In the genomic region with DNA sequence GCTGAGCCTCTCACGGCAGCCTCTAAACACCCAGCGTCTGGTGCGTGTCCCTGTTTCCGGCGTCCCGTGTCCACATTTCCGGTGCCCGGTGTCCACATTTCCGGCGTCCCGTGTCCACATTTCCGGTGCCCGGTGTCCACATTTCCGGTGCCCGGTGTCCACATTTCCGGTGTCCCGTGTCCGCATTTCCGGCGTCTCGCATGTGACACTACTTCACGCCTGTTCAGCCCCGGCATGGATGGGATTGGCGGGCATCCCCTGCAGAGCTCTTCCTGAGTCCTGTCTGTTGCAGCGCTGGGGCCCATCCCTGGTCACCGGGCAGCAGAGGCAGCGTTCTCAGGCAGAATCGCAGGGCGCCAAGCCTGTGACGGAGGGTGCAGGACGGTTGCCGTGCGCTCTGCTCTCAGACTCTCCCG, we compare ENCODE assay signal across 26 cellular contexts. TPM values are rescaled to one million over a fixed set of nuclear protein-coding genes. Genes with fewer than 3 reads are reported as not detected.
DNase-seq lines count a peak whose midpoint lies in the region; ATAC-seq, FAIRE-seq and TF ChIP-seq lines count a peak whose summit lies in the region.
"Had no signal": no experiment of that assay in that cellular context is flagged by ENCODE, and none has a peak within 500 bp of the region (broad histone marks: within the 10 kb centered on the region; RNA-seq: fewer than 3 reads in every experiment).

No MANE protein-coding gene starts in this region.

- TF ChIP-seq RAD21 in H1 (IDR thresholded peaks at IDR 0.05 in 1 of 2, conservative IDR thresholded peaks at IDR 0.05 in 1 of 2; ENCODE audit: low read depth in 2 of 2, low read length in 2 of 2) = no peak

- H4K91ac ChIP-seq in H1 (replicated peaks; ENCODE audit: insufficient read length, low read length) = no peak overlapping the region
- no peak overlapping the region for H4K91ac ChIP-seq in neuronal stem cell (ENCODE audit: low read depth, low read length, poor library complexity)

- H3K4me3 Mint-ChIP-seq in GM23338 = no peak overlapping the region
- H3K4me3 Mint-ChIP-seq: CD4-positive, alpha-beta T cell; CD8-positive, alpha-beta T cell had no signal

- POLR2A ChIA-PET in H1 (lab: Charles Lee; ENCODE audit: partially characterized antibody) = no interaction called here

- no peak overlapping the region for H3K56ac ChIP-seq in H1 (replicated peaks; ENCODE audit: insufficient read length, low read depth, low read length)

- H3K27me3 ChIP-seq in GM23338 (ENCODE audit: insufficient read depth) (no peaks in the 10 kb centered on the region), H1 (replicated peaks in 1 of 4; ENCODE audit: control insufficient read depth in 3 of 4, extremely low read depth in 1 of 4, insufficient read depth in 3 of 4, low read length in 3 of 4) (no peaks in the 10 kb centered on the region), neuronal stem cell (ENCODE audit: control insufficient read depth in 3 of 3, insufficient read depth in 3 of 3, low read depth in 1 of 3, low read length in 3 of 3) (no peaks in the 10 kb centered on the region)
- H3K27me3 ChIP-seq: BE2C; BLaER1 treated with 17β-estradiol and CSF1 and Interleukin-3, amounts not matched to agents 10 nM and 100 nM had no signal

- TF ChIP-seq CTCF in GM23338 (conservative IDR thresholded peaks at IDR 0.05; ENCODE audit: low read depth in 2 of 2) = no peak
- TF ChIP-seq CTCF in H1 (IDR thresholded peaks at IDR 0.05; ENCODE audit: control extremely low read depth in 1 of 3, insufficient read depth in 1 of 3, low read depth in 1 of 3, low read length in 3 of 3) = no peak

- H3K4me3 ChIP-seq in GM23338 = no peak overlapping the region
- no peak overlapping the region for H3K4me3 ChIP-seq in H1 (ENCODE audit: extremely low read depth in 1 of 4, insufficient read depth in 2 of 4, low read depth in 3 of 4, low read length in 4 of 4)
- no peak overlapping the region for H3K4me3 ChIP-seq in neuronal stem cell (ENCODE audit: low read length in 2 of 2)

- no peaks in the 10 kb centered on the region; the same call in 1 of the 2 replicates for H3K23me2 ChIP-seq in H1 (ENCODE audit: low read depth, low read length)

- H3K9me3 Mint-ChIP-seq in GM23338 = no peaks in the 10 kb centered on the region
- H3K9me3 Mint-ChIP-seq: CD4-positive, alpha-beta T cell; CD8-positive, alpha-beta T cell had no signal

- H3K36me3 ChIP-seq in GM23338 (ENCODE audit: insufficient read depth) = no peaks in the 10 kb centered on the region
- H3K36me3 ChIP-seq in H1 (ENCODE audit: control insufficient read depth in 2 of 4, insufficient read depth in 4 of 4, low read length in 3 of 4) = no peaks in the 10 kb centered on the region; a peak in 1 of 8 replicates
- H3K36me3 ChIP-seq in neuronal stem cell (replicated peaks in 1 of 2; ENCODE audit: control insufficient read depth in 2 of 2, insufficient read depth in 2 of 2, low read length in 2 of 2) = peaks cover 0 to 6% of the 10 kb centered on the region in 2 donors
- H3K36me3 ChIP-seq: BE2C; BLaER1 treated with 17β-estradiol and CSF1 and Interleukin-3, amounts not matched to agents 10 nM and 100 nM had no signal

- no peak overlapping the region for H4K5ac ChIP-seq in H1 (ENCODE audit: insufficient read length, low read depth, low read length)

- H2BK15ac ChIP-seq in H1 (ENCODE audit: low read length) (no peak overlapping the region), neuronal stem cell (ENCODE audit: low read length) (no peak overlapping the region)

- no peak overlapping the region for H3K4me2 ChIP-seq in GM23338
- H3K4me2 ChIP-seq in H1 (ENCODE audit: insufficient read depth in 1 of 2, low read depth in 2 of 2, low read length in 2 of 2) = no peak overlapping the region
- no peak overlapping the region for H3K4me2 ChIP-seq in neuronal stem cell (ENCODE audit: insufficient read depth, low read length, poor library complexity, severe bottlenecking)

- H3K36me3 Mint-ChIP-seq in GM23338 (ENCODE audit: low read depth) = no peaks in the 10 kb centered on the region
- H3K36me3 Mint-ChIP-seq: CD8-positive, alpha-beta T cell had no signal

- H3K4me1 ChIP-seq in GM23338 (ENCODE audit: insufficient read depth) = no peaks in the 10 kb centered on the region
- peaks cover 0 to 6% (median 1%) of the 10 kb centered on the region in 4 experiments; a peak in 2 of 7 replicates for H3K4me1 ChIP-seq in H1 (replicated peaks in 1 of 4; ENCODE audit: control insufficient read depth in 3 of 4, insufficient read depth in 4 of 4, low read length in 3 of 4)
- H3K4me1 ChIP-seq in neuronal stem cell (ENCODE audit: control insufficient read depth in 2 of 2, insufficient read depth in 1 of 2, low read depth in 1 of 2, low read length in 2 of 2) = peaks cover 0 to 12% of the 10 kb centered on the region in 2 donors
- H3K4me1 ChIP-seq: BE2C had no signal

- FAIRE-seq in H1 (lab: Jason Lieb, UNC) = no peak
- FAIRE-seq in urothelium cell line (lab: Jason Lieb, UNC) = no peak
- FAIRE-seq: A204.1, D721Med, G401.6, GM12891, GM19239 had no signal

- H3F3A ChIP-seq in GM23338 (replicated peaks; ENCODE audit: low read depth) = 0 out of 2 replicates have a peak, but pooled peaks cover 3% of the 10 kb centered on the region

- no peak for DNase-seq in GM23338 (ENCODE audit: low spot score)
- DNase-seq in H1 (ENCODE audit: low read depth in 1 of 2, low spot score in 2 of 2) = no peak
- no peak for DNase-seq in neuronal stem cell (ENCODE audit: low spot score)
- peak; percentile 35 for DNase-seq in urothelium cell line (ENCODE audit: low spot score)
- no peak for DNase-seq in left cardiac atrium
- no peak for DNase-seq in T-helper 2 cell
- DNase-seq: 8988T; ACHN; BE2C; Caco-2; Calu3; CD4-positive, alpha-beta T cell; CD8-positive, alpha-beta T cell; DMS79 treated with DMSO at 0.1 percent for 48 hours; GF-D8 had no signal

- H3K27me3 Mint-ChIP-seq in GM23338 (ENCODE audit: insufficient read depth, low read depth, poor library complexity) = peaks cover 12% of the 10 kb centered on the region

- H3K9me2 ChIP-seq in GM23338 (ENCODE audit: insufficient read depth) = no peaks in the 10 kb centered on the region

- H3K27ac ChIP-seq in GM23338 (ENCODE audit: low read depth) (no peak overlapping the region), H1 (ENCODE audit: low read depth, low read length) (no peak overlapping the region), neuronal stem cell (replicated peaks; ENCODE audit: low read length) (no peak overlapping the region)
- H3K27ac ChIP-seq: C4-2B had no signal

- no peaks in the 10 kb centered on the region for H3K79me2 ChIP-seq in GM23338 (replicated peaks; ENCODE audit: insufficient read depth)
- no peaks in the 10 kb centered on the region for H3K79me2 ChIP-seq in H1 (ENCODE audit: control insufficient read depth in 1 of 2, insufficient read depth in 2 of 2, low read length in 2 of 2)

- H3K23ac ChIP-seq in H1 (ENCODE audit: insufficient read length) = no peak overlapping the region
- H3K23ac ChIP-seq in neuronal stem cell (ENCODE audit: low read depth, low read length, poor library complexity) = peak overlapping the region; percentile 37

- H2BK120ac ChIP-seq in H1 (replicated peaks; ENCODE audit: low read depth, low read length) (no peak overlapping the region), neuronal stem cell (ENCODE audit: low read depth, low read length) (no peak overlapping the region)

- H2BK5ac ChIP-seq in H1 (ENCODE audit: low read depth, low read length) (no peak overlapping the region), neuronal stem cell (ENCODE audit: low read length) (no peak overlapping the region)

- H3K9ac ChIP-seq in H1 (replicated peaks in 1 of 4; ENCODE audit: extremely low read depth in 1 of 4, low read depth in 3 of 4, low read length in 3 of 4) = no peak overlapping the region
- no peak overlapping the region for H3K9ac ChIP-seq in neuronal stem cell (ENCODE audit: low read depth, low read length, poor library complexity)
- H3K9ac ChIP-seq: BLaER1 treated with 17β-estradiol and CSF1 and Interleukin-3, amounts not matched to agents 10 nM and 100 nM had no signal

- no peak overlapping the region for H2BK20ac ChIP-seq in H1 (ENCODE audit: low read length)

- WGBS in H1 (ENCODE audit: extremely low coverage in 1 of 2, insufficient coverage in 1 of 2, insufficient read length in 1 of 2, insufficient replicate concordance in 2 of 2, low coverage in 1 of 2, low lambda C conversion rate in 2 of 2, missing lambda C conversion rate in 1 of 2), 2 experiments = 87% methylated on average over 29 of the region's 34 CpGs; no CpG with 5 or more reads in 1 of the 2 experiments
- no CpG with 5 or more reads among the region's 34 CpGs for WGBS in neuronal stem cell (ENCODE audit: extremely low coverage in 2 of 2, insufficient read length in 2 of 2, insufficient replicate concordance in 1 of 2), 2 donors

- no peak for TF ChIP-seq EP300 in H1 (IDR thresholded peaks at IDR 0.05; ENCODE audit: borderline replicate concordance in 1 of 2, low read depth in 2 of 2, low read length in 2 of 2)

- ATAC-seq in GM23338 = no peak
- ATAC-seq in HG03520 (IDR thresholded peaks at IDR 0.05; ENCODE audit: unreplicated experiment) = no peak
- no peak for ATAC-seq in GM21737 (IDR thresholded peaks at IDR 0.05; ENCODE audit: unreplicated experiment)
- ATAC-seq in left cardiac atrium = no peak
- ATAC-seq: CD8-positive, alpha-beta T cell had no signal

- H4K8ac ChIP-seq in H1 (ENCODE audit: extremely low read depth, insufficient read depth, low read length) (peak overlapping the region; percentile 57; the same call in 1 of the 2 replicates), neuronal stem cell (ENCODE audit: low read depth, low read length) (no peak overlapping the region)

- H3K14ac ChIP-seq in H1 (ENCODE audit: insufficient read length) (no peak overlapping the region), neuronal stem cell (ENCODE audit: low read length) (no peak overlapping the region)

- H3K9me3 ChIP-seq in H1 (ENCODE audit: insufficient read depth in 2 of 2, low read depth in 1 of 2, low read length in 1 of 2) = no peaks in the 10 kb centered on the region
- peaks cover 0 to 6% of the 10 kb centered on the region in 2 donors for H3K9me3 ChIP-seq in neuronal stem cell (replicated peaks in 1 of 2; ENCODE audit: control insufficient read depth in 2 of 2, insufficient read depth in 1 of 2, low read depth in 1 of 2, low read length in 2 of 2)
- H3K9me3 ChIP-seq: BE2C, Caco-2 had no signal

- H3K4ac ChIP-seq in H1 (replicated peaks; ENCODE audit: insufficient read length, low read depth, low read length) = no peak overlapping the region
- no peak overlapping the region for H3K4ac ChIP-seq in neuronal stem cell (ENCODE audit: low read length)

- H3K79me1 ChIP-seq in H1 (ENCODE audit: low read depth, low read length) (no peaks in the 10 kb centered on the region), neuronal stem cell (ENCODE audit: low read depth, low read length) (peaks cover 5% of the 10 kb centered on the region)

- H2BK12ac ChIP-seq in H1 (ENCODE audit: low read depth, low read length) (no peak overlapping the region), neuronal stem cell (ENCODE audit: low read length) (peak overlapping the region; percentile 49)

- peak overlapping the region; percentile 80; the same call in 1 of the 2 replicates for H2AFZ ChIP-seq in GM23338
- no peak overlapping the region for H2AFZ ChIP-seq in H1 (ENCODE audit: low read length)
- H2AFZ ChIP-seq in neuronal stem cell (ENCODE audit: low read length) = peak overlapping the region; percentile 7

- H4K20me1 ChIP-seq in GM23338 (replicated peaks; ENCODE audit: insufficient read depth) = no peaks in the 10 kb centered on the region
- peaks cover 0 to 6% of the 10 kb centered on the region in 2 experiments for H4K20me1 ChIP-seq in H1 (replicated peaks in 1 of 2; ENCODE audit: control insufficient read depth in 1 of 2, insufficient read depth in 2 of 2, low read length in 2 of 2)
- H4K20me1 ChIP-seq: BLaER1 treated with 17β-estradiol and CSF1 and Interleukin-3, amounts not matched to agents 10 nM and 100 nM had no signal

- intact Hi-C loops in left cardiac atrium (cut with DNase I) = no loop called here

- no peak for TF ChIP-seq POLR2A in H1 (IDR thresholded peaks at IDR 0.05; ENCODE audit: control extremely low read depth in 1 of 2, low read depth in 2 of 2, low read length in 2 of 2)

- H3K4me1 Mint-ChIP-seq in GM23338 = peaks cover 7% of the 10 kb centered on the region

- H2AK5ac ChIP-seq in H1 (ENCODE audit: low read depth, low read length) (no peak overlapping the region), neuronal stem cell (ENCODE audit: low read depth, low read length) (peak overlapping the region; percentile 63)

- H3K18ac ChIP-seq in H1 (ENCODE audit: extremely low read depth, low read length) (no peak overlapping the region), neuronal stem cell (ENCODE audit: low read length) (peak overlapping the region; percentile 15)

- no peak overlapping the region for H3K27ac Mint-ChIP-seq in GM23338
- H3K27ac Mint-ChIP-seq: CD4-positive, alpha-beta T cell; CD8-positive, alpha-beta T cell had no signal

- CTCF ChIA-PET in H1 (lab: Charles Lee; ENCODE audit: partially characterized antibody) = interaction anchor here (0.8 kb wide), 1 partner anchor 13 kb away, joined by 4 read pairs; no protein-coding TSS in a partner anchor

RNA-seq across cellular contexts. Expression of a gene that starts 3.2 kb away (rescaled TPM):
- total RNA-seq in GM23338 (2014; rRNA removed; shearing (Covaris generic)) = 1.0 TPM in 2 replicates
- polyA plus RNA-seq in GM23338 (2016; fragmentation: Nextera tagmentation; extraction: Ambion mirVana) (2.0 and 2.1 TPM in 2 replicates), H1 (2011; rRNA removed) (0.36 and 0.69 TPM in 2 replicates)
- total RNA-seq in H1 (2021; fragmentation: NEBNext Ultra II Directional; extraction: Animal tissue kit (Norgen Biotek cat#: 25700)) = not detected in 2 replicates
- polyA plus RNA-seq in H1 (2011; cell fraction: cytosol; rRNA removed) = 0.34 TPM
- 1.5 TPM for polyA plus RNA-seq in H1 (2011; cell fraction: nucleus; rRNA removed)
- polyA plus RNA-seq in H1 (2012, experiment 1 of 2) = 0.21 to 0.45 TPM (median 0.37 TPM) in 4 replicates
- polyA plus RNA-seq in H1 (2012, experiment 2 of 2) = 0.13 TPM
- 0.06 TPM for polyA plus RNA-seq in H1 (2013, experiment 1 of 2)
- 0.07 TPM for polyA plus RNA-seq in H1 (2013, experiment 2 of 2)
- polyA minus RNA-seq in H1 (2011; rRNA and poly(A)+ RNA removed) = 0.22 and 0.24 TPM in 2 replicates
- polyA minus RNA-seq in H1 (2011; cell fraction: cytosol; rRNA and poly(A)+ RNA removed) = not detected
- polyA minus RNA-seq in H1 (2011; cell fraction: nucleus; rRNA and poly(A)+ RNA removed) = 0.50 TPM
- polyA plus RNA-seq in neuronal stem cell (2013, experiment 1 of 2) = 0.20 TPM
- polyA plus RNA-seq in neuronal stem cell (2013, experiment 2 of 2) = 0.18 TPM
- under 1 TPM; 0.18 to 0.79 TPM for total RNA-seq in left cardiac atrium
- total RNA-seq: A673; Calu3; CD4-positive, alpha-beta T cell; CD8-positive, alpha-beta T cell had no signal
- polyA plus RNA-seq: AG04450 had no signal
